In genomic region chr2:36659872-36660312, GRCh38 we compare ENCODE assay signal across 17 cellular contexts. TPM values are rescaled to one million over a fixed set of nuclear protein-coding genes. Genes with fewer than 3 reads are reported as not detected.
DNase-seq lines count a peak whose midpoint lies in the region; ATAC-seq and TF ChIP-seq lines count a peak whose summit lies in the region.
"Had no signal": no experiment of that assay in that cellular context is flagged by ENCODE, and none has a peak within 500 bp of the region (broad histone marks: within the 10 kb centered on the region; RNA-seq: fewer than 3 reads in every experiment).

No MANE protein-coding gene starts in this region.

- no peak overlapping the region for H3K4me3 ChIP-seq in SJSA1
- H3K4me3 ChIP-seq in tibial artery: no peak overlapping the region
- no peak overlapping the region for H3K4me3 ChIP-seq in ovary
- H3K4me3 ChIP-seq: skin epidermis, uterus had no signal

- H3K9me3 ChIP-seq in SJSA1 (replicated peaks): no peaks in the 10 kb centered on the region
- no peaks in the 10 kb centered on the region for H3K9me3 ChIP-seq in tibial artery
- no peaks in the 10 kb centered on the region for H3K9me3 ChIP-seq in ovary
- H3K9me3 ChIP-seq: uterus had no signal

- H3K4me1 ChIP-seq in SJSA1 (replicated peaks): peaks cover 46% of the 10 kb centered on the region
- H3K4me1 ChIP-seq in tibial artery: peaks cover 0 to 10% (median 3%) of the 10 kb centered on the region in 4 donors
- no peaks in the 10 kb centered on the region for H3K4me1 ChIP-seq in ovary (ENCODE audit: insufficient read depth)
- H3K4me1 ChIP-seq: uterus had no signal

- TF ChIP-seq CTCF in tibial artery (IDR thresholded peaks at IDR 0.05): no peak
- TF ChIP-seq CTCF in ovary (IDR thresholded peaks at IDR 0.05): no peak

- peak in 1 of 2 experiments; percentile 36 for DNase-seq in SJSA1 (ENCODE audit: low read depth in 1 of 2, low spot score in 2 of 2)
- no peak for DNase-seq in tibial artery
- no peak for DNase-seq in NCI-H128 (lab: John Stamatoyannopoulos, UW; ENCODE audit: unreplicated experiment)
- no peak for DNase-seq in ovary
- DNase-seq: cerebellar nuclear complex, H7, natural killer cell, NCI-H2081 treated with DMSO at 0.1 percent for 48 hours, PC-3, uterus had no signal

- TF ChIP-seq POLR2A in ovary (IDR thresholded peaks at IDR 0.05): no peak

- intact Hi-C loops in tibial artery (cut with DNase I; ENCODE audit: low total_unique reads) (loop anchor here (5.0 kb wide), 1 partner anchor 313 kb away; no protein-coding TSS in a partner anchor), ovary (cut with DNase I) (loop anchor here in 2 of 4 donors (5.0 to 10.0 kb wide), 3 partner anchors 145 to 313 kb away; partner anchors contain the start of gene CRIM1 (in 1 of the 2))

- no peak for TF ChIP-seq EP300 in ovary (IDR thresholded peaks at IDR 0.05)

- ATAC-seq in GM18909 (IDR thresholded peaks at IDR 0.05; ENCODE audit: poor library complexity, unreplicated experiment) (peak; percentile 63), HG02884 (IDR thresholded peaks at IDR 0.05; ENCODE audit: unreplicated experiment) (peak; percentile 77), esophagus mucosa (no peak)
- ATAC-seq: natural killer cell, PC-3 had no signal

- H3K27ac ChIP-seq in SJSA1: peak overlapping the region; percentile 33
- peak overlapping the region; percentile 42 to 51 for H3K27ac ChIP-seq in tibial artery
- H3K27ac ChIP-seq in ovary: no peak overlapping the region
- H3K27ac ChIP-seq: skin epidermis, uterus, VCaP had no signal

- H3K36me3 ChIP-seq in SJSA1: no peaks in the 10 kb centered on the region
- no peaks in the 10 kb centered on the region for H3K36me3 ChIP-seq in tibial artery
- H3K36me3 ChIP-seq in ovary: no peaks in the 10 kb centered on the region
- H3K36me3 ChIP-seq: uterus had no signal

- no peaks in the 10 kb centered on the region for H3K27me3 ChIP-seq in SJSA1 (replicated peaks)
- no peaks in the 10 kb centered on the region for H3K27me3 ChIP-seq in tibial artery
- no peaks in the 10 kb centered on the region for H3K27me3 ChIP-seq in ovary
- H3K27me3 ChIP-seq: uterus had no signal

RNA-seq across cellular contexts. Expression of gene VIT, which starts 36.6 kb away (rescaled TPM):
- total RNA-seq in SJSA1 (2014; rRNA removed; shearing (Covaris generic)): 0.31 and 1.1 TPM in 2 replicates
- total RNA-seq in esophagus mucosa: 2.6 TPM
- 10 to 100 TPM in 5 of 7 donors, 1 to 10 TPM in 2; 2.9 to 29.7 (median 16.4) TPM for total RNA-seq in ovary
- 10 to 100 TPM; 19.4 to 26.5 TPM for polyA plus RNA-seq in ovary
- total RNA-seq: activated T-helper 2 cell treated with anti-CD3 and anti-CD28 coated beads, Interferon-gamma antibody, Interleukin-2, Interleukin-4, amounts not matched to agents 10 μg/mL and 5 μg/mL and 100 μg/mL, durations not matched to agents 14 hours and 24 hours and 36 hours; H7; kidney epithelial cell; PC-3 had no signal

Comparison
In these comparisons a context has a peak if more than half of its experiments do, and no peak if none do; other contexts are left out.
1. H3K27ac ChIP-seq: peak in SJSA1 (single experiment) and tibial artery (2 of 2); none in ovary (0 of 2).